In the genomic region with DNA sequence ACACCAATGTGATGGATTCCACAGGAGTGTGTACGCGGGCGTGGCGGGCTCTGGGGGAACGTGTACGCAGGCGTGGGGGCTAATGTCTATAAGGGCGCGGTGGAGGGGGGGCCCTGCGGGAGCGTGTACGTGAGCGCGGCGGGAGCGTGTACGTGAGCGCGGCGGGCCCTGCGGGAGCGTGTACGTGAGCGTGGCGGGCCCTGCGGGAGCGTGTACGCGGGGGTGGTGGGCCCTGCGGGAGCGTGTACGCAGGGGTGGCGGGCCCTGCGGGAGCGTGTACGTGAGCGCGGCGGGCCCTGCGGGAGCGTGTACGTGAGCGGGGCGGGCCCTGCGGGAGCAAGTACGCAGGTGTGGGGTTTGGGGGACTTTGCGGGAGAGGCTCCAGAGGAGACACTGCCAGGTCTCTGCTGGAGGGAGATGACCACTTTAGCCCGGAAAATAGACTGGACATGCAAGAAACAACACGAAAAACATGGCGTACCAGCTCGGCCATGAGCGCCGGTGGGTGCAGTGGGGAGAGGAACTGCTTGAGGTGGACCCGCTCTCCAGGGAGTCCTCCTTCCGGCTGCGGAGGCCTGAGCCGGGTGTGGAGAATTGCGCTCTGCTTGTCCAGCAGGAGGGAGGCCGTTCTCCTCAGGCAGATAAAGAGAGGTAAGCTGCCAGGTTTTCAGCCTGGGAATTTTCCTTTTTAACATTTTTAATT, we compare ENCODE assay signal across 1 cellular context.
TF ChIP-seq lines count a peak whose summit lies in the region.

No MANE protein-coding gene starts in this region.

TF ChIP-seq in H1, 55 proteins besides CTCF, POLR2A, EP300 and RAD21 (continued from another document):
- TF ChIP-seq KDM1A (IDR thresholded peaks at IDR 0.05; ENCODE audit: borderline replicate concordance, low read length): peak; percentile 75; the same call in 1 of the 2 replicates
